20 cellular contexts compared by ENCODE assay signal in the genomic region with DNA sequence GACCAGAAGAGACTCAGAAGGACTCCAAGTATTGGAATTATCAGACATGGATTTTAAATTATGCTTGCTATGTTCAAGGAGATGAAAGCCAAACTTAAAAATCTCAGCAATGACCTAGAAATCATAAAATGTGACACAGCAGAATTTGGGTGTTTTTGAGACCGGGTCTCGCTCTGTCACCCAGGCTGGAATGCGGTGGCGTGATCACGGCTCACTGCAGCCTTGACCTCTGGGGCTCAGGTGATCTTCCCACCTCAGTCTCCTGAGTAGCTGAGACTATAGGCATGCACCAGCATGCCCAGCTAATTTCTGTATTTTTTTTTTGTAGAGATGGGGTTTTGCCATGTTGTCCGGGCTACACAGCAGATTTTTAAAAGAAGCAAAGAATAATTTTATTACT. TPM values are rescaled to one million over a fixed set of nuclear protein-coding genes. Genes with fewer than 3 reads are reported as not detected.
DNase-seq lines count a peak whose midpoint lies in the region; ATAC-seq, FAIRE-seq and TF ChIP-seq lines count a peak whose summit lies in the region.
"Had no signal": no experiment of that assay in that cellular context is flagged by ENCODE, and none has a peak within 500 bp of the region (broad histone marks: within the 10 kb centered on the region; RNA-seq: fewer than 3 reads in every experiment).

No MANE protein-coding gene starts in this region.

- ATAC-seq in PC-3 (no peak), omental fat pad (ENCODE audit: low FRiP score) (peak; percentile 10), right cardiac atrium (no peak)
- ATAC-seq: body of pancreas; left ventricle myocardium superior; stimulated activated naive B cell treated with anti-CD40 and anti-IgM and Interleukin-4, amounts not matched to agents 10 μg/mL and 1 μg/mL and 100 μg/mL, for 72 hours had no signal

- intact Hi-C loops in PC-3 (cut with micrococcal nuclease) (no loop called here), right cardiac atrium (cut with DNase I) (no loop called here)

- POLR2A ChIA-PET in PC-3 (lab: Charles Lee; ENCODE audit: unreplicated experiment) = no interaction called here

- H3K4me3 ChIP-seq in PC-3 (ENCODE audit: low read length) (no peak overlapping the region), epithelial cell of proximal tubule (ENCODE audit: low read depth, low read length) (peak overlapping the region; percentile 19), right cardiac atrium (ENCODE audit: low read length) (no peak overlapping the region)
- H3K4me3 ChIP-seq: body of pancreas, prostate gland had no signal

- CTCF ChIA-PET in PC-3 (lab: Charles Lee) = no interaction called here

- peak overlapping the region; percentile 56 for H3K27ac ChIP-seq in PC-3 (ENCODE audit: low read length)
- no peak overlapping the region for H3K27ac ChIP-seq in right cardiac atrium (ENCODE audit: low read length)
- H3K27ac ChIP-seq: body of pancreas, prostate gland had no signal

- TF ChIP-seq CTCF in PC-3 (conservative IDR thresholded peaks at IDR 0.05; ENCODE audit: low read depth, low read length) (no peak), epithelial cell of proximal tubule (conservative IDR thresholded peaks at IDR 0.05; ENCODE audit: low read depth, low read length) (no peak), omental fat pad (IDR thresholded peaks at IDR 0.05) (no peak)

- H3K4me1 ChIP-seq in PC-3 (ENCODE audit: insufficient read depth, low read length) (peaks cover 40% of the 10 kb centered on the region), right cardiac atrium (ENCODE audit: control insufficient read depth, insufficient read depth, low read length) (no peaks in the 10 kb centered on the region)
- H3K4me1 ChIP-seq: prostate gland had no signal

- H3K9me2 ChIP-seq in PC-3 (replicated peaks; ENCODE audit: low read length) = no peaks in the 10 kb centered on the region

- peak; percentile 4 for FAIRE-seq in GM19239 (lab: Jason Lieb, UNC)
- FAIRE-seq: small intestine had no signal

- DNase-seq in GM19239 (ENCODE audit: insufficient read length, low spot score) (no peak), PC-3 (no peak), epithelial cell of proximal tubule (ENCODE audit: low read depth) (no peak), omental fat pad (ENCODE audit: low spot score) (no peak), right cardiac atrium (no peak), G401 (ENCODE audit: low spot score) (no peak), HUDEP-2 (lab: John Stamatoyannopoulos, UW; ENCODE audit: unreplicated experiment in 76 of 76) (no peak)
- DNase-seq: activated naive CD8-positive, alpha-beta T cell treated with anti-CD3 and anti-CD28 coated beads for 36 hours; body of pancreas; CD8-positive, alpha-beta memory T cell; endodermal cell; head of caudate nucleus; left ventricle myocardium superior; NCI-H1092; NCI-H1930; SHP77 treated with DMSO at 0.1 percent for 48 hours; small intestine; stimulated activated naive B cell treated with anti-CD40 and anti-IgM and Interleukin-4, amounts not matched to agents 10 μg/mL and 1 μg/mL and 100 μg/mL, for 72 hours; T-helper 1 cell had no signal

- in situ Hi-C loops in G401 (cut with HindIII; ENCODE audit: low sequenced_read_pairs) = no loop called here

- H4K20me1 ChIP-seq in PC-3 (ENCODE audit: low read length) = 0 out of 2 replicates have a peak, but pooled peaks cover 5% of the 10 kb centered on the region

- no peak overlapping the region for H2AFZ ChIP-seq in PC-3 (ENCODE audit: low read length)

- no peaks in the 10 kb centered on the region for H3F3A ChIP-seq in PC-3 (ENCODE audit: low read length, unreplicated experiment)

- H3K27me3 ChIP-seq in PC-3 (ENCODE audit: low read length) (no peaks in the 10 kb centered on the region), right cardiac atrium (ENCODE audit: control insufficient read depth, insufficient read depth) (no peaks in the 10 kb centered on the region)
- H3K27me3 ChIP-seq: body of pancreas had no signal

- H3K9ac ChIP-seq in PC-3 (ENCODE audit: low read length) = no peak overlapping the region

- H3K9me3 ChIP-seq in PC-3 (ENCODE audit: low read length) (no peaks in the 10 kb centered on the region), right cardiac atrium (ENCODE audit: control insufficient read depth, low read length) (no peaks in the 10 kb centered on the region)
- H3K9me3 ChIP-seq: body of pancreas, prostate gland had no signal

- H3K79me2 ChIP-seq in PC-3 (ENCODE audit: low read length) = peaks cover 80% of the 10 kb centered on the region

- peak overlapping the region; percentile 77 for H3K4me2 ChIP-seq in PC-3 (ENCODE audit: low read length)

- H3K36me3 ChIP-seq in PC-3 (ENCODE audit: low read depth, low read length) = no peaks in the 10 kb centered on the region
- H3K36me3 ChIP-seq: prostate gland had no signal

- no TSS peak for BruUV-seq in PC-3 (replicated peaks; lab: Mats Ljungman, UMichigan)

- WGBS in right cardiac atrium = 94% methylated on average over 6 of the region's 6 CpGs

RNA-seq across cellular contexts. Expression of a gene that starts 12.7 kb away (rescaled TPM):
- total RNA-seq in PC-3 (2014; rRNA removed) = 14.7 and 18.6 TPM in 2 replicates
- 12.9 and 19.4 TPM in 2 replicates for total RNA-seq in epithelial cell of proximal tubule
- total RNA-seq in omental fat pad = 10 to 100 TPM; 24.3 to 31.2 (median 27.9) TPM
- 10 to 100 TPM; 14.7 to 22.0 (median 19.1) TPM for total RNA-seq in right cardiac atrium
- 6.9 TPM for polyA plus RNA-seq in right cardiac atrium
- total RNA-seq in G401 (2014; rRNA removed; shearing (Covaris generic)) = 2.9 and 4.5 TPM in 2 replicates
